In the genomic region with DNA sequence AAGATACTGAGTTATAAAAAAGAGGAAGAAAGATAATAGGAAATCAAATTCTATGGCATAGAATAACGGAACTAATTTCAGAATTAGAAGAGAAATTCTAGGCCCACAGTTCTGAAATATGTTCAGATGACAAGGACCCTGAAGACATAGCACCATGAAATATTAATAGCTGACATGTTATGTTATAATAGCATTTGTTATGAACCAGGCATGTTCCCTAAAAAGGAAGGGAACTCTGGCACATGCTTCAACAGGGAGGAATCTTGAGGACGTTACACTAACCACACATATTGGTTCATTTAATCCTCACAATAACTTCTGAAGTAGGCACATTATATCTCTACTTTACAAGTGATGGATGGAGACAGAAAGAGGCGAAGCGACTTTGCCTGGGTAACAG, we compare ENCODE assay signal across 23 cellular contexts. TPM values are rescaled to one million over a fixed set of nuclear protein-coding genes. Genes with fewer than 3 reads are reported as not detected.
DNase-seq lines count a peak whose midpoint lies in the region; ATAC-seq, FAIRE-seq and TF ChIP-seq lines count a peak whose summit lies in the region.
"Had no signal": no experiment of that assay in that cellular context is flagged by ENCODE, and none has a peak within 500 bp of the region (broad histone marks: within the 10 kb centered on the region; RNA-seq: fewer than 3 reads in every experiment).

No MANE protein-coding gene starts in this region.

- BruUV-seq in OCI-LY7 (replicated peaks; lab: Mats Ljungman, UMichigan), result no TSS peak

- H3K4me1 ChIP-seq in Karpas-422 (ENCODE audit: low read length) (peaks cover 49% of the 10 kb centered on the region), OCI-LY7 (ENCODE audit: insufficient read depth, low read length, poor library complexity, severe bottlenecking) (peaks cover 95% of the 10 kb centered on the region)
- H3K4me1 ChIP-seq: Peyer's patch had no signal

- no peak for TF ChIP-seq POLR2A in GM12891 (IDR thresholded peaks at IDR 0.05; ENCODE audit: low read depth, low read length)

- peaks cover 76% of the 10 kb centered on the region for H3K4me1 Mint-ChIP-seq in CD14-positive monocyte

- 0 out of 2 replicates have a peak overlapping the region, but pooled peaks have one; percentile 14 for H2AFZ ChIP-seq in Karpas-422 (ENCODE audit: low read length)
- peak overlapping the region; percentile 92 for H2AFZ ChIP-seq in OCI-LY7 (ENCODE audit: low read length)

- H3K27me3 Mint-ChIP-seq in CD14-positive monocyte (ENCODE audit: low read depth in 3 of 3), result no peaks in the 10 kb centered on the region
- H3K27me3 Mint-ChIP-seq: CD4-positive, alpha-beta memory T cell had no signal

- H3K27ac Mint-ChIP-seq in CD14-positive monocyte, result peak overlapping the region; percentile 30 to 82 (median 79)
- H3K27ac Mint-ChIP-seq: B cell; CD4-positive, alpha-beta memory T cell had no signal

- POLR2A ChIA-PET in OCI-LY7 (lab: Charles Lee), result interaction anchor here (0.7 to 7.2 kb wide), 13 partner anchors 9 to 208 kb away, joined by 3 to 89 read pairs (median 9); a partner anchor contains a TSS

- FAIRE-seq in GM12891 (lab: Jason Lieb, UNC), result no peak
- FAIRE-seq: A549 had no signal

- H3K79me2 ChIP-seq in Karpas-422 (ENCODE audit: low read length) (no peaks in the 10 kb centered on the region; the same call in 1 of the 2 replicates), OCI-LY7 (ENCODE audit: insufficient read depth, low read depth, low read length) (peaks cover 14% of the 10 kb centered on the region; the same call in 1 of the 2 replicates)

- H3K4me3 ChIP-seq in Karpas-422 (ENCODE audit: low read length), result peak overlapping the region; percentile 22; the same call in 1 of the 2 replicates
- no peak overlapping the region for H3K4me3 ChIP-seq in OCI-LY7 (ENCODE audit: low read depth, low read length, poor library complexity, severe bottlenecking)
- H3K4me3 ChIP-seq: A549, MG63, Peyer's patch had no signal

- no peak overlapping the region; the same call in 1 of the 2 replicates for H3K9ac ChIP-seq in Karpas-422 (ENCODE audit: low read length)

- TF ChIP-seq CTCF in CD14-positive monocyte (IDR thresholded peaks at IDR 0.05) (no peak), OCI-LY7 (conservative IDR thresholded peaks at IDR 0.05; ENCODE audit: low read length) (no peak)

- H3K9me3 Mint-ChIP-seq in CD14-positive monocyte, result peaks cover 0 to 1% (median 0%) of the 10 kb centered on the region in 7 donors
- H3K9me3 Mint-ChIP-seq: CD4-positive, alpha-beta memory T cell had no signal

- H4K20me1 ChIP-seq in Karpas-422 (ENCODE audit: insufficient read depth, low read depth, low read length), result no peaks in the 10 kb centered on the region
- no peaks in the 10 kb centered on the region for H4K20me1 ChIP-seq in OCI-LY7 (ENCODE audit: insufficient read depth, low read length)

- H3K27ac ChIP-seq in Karpas-422 (ENCODE audit: low read length) (peak overlapping the region; percentile 70), OCI-LY7 (ENCODE audit: low read depth, low read length, poor library complexity, severe bottlenecking) (peak overlapping the region; percentile 51)
- H3K27ac ChIP-seq: A549, Peyer's patch had no signal

- CTCF ChIA-PET in OCI-LY7 (lab: Charles Lee; ENCODE audit: unreplicated experiment), result interaction anchor here (0.5 to 1.5 kb wide), 2 partner anchors 22 to 212 kb away, joined by 4 read pairs; no protein-coding TSS in a partner anchor

- no peaks in the 10 kb centered on the region for H3K9me3 ChIP-seq in Karpas-422 (ENCODE audit: low read length)
- H3K9me3 ChIP-seq in OCI-LY7 (ENCODE audit: low read length), result no peaks in the 10 kb centered on the region
- H3K9me3 ChIP-seq: A549, Caco-2, MG63, Peyer's patch had no signal

- no peaks in the 10 kb centered on the region for H3K27me3 ChIP-seq in Karpas-422 (ENCODE audit: low read length)
- H3K27me3 ChIP-seq: MG63, Peyer's patch had no signal

- no peak for ATAC-seq in HG02571 (IDR thresholded peaks at IDR 0.05; ENCODE audit: unreplicated experiment)
- ATAC-seq in GM19324 (IDR thresholded peaks at IDR 0.05; ENCODE audit: low FRiP score, unreplicated experiment), result no peak
- ATAC-seq: A549, SK-N-SH treated with all-trans-retinoic acid at 6 μM for 48 hours had no signal

- H3K9me2 ChIP-seq in Karpas-422 (replicated peaks; ENCODE audit: insufficient read depth, low read length) (no peaks in the 10 kb centered on the region), OCI-LY7 (ENCODE audit: insufficient read depth, low read length) (no peaks in the 10 kb centered on the region)

- peaks cover 11 to 13% of the 10 kb centered on the region in 2 donors for H3K36me3 Mint-ChIP-seq in CD14-positive monocyte

- intact Hi-C loops in CD14-positive monocyte (cut with micrococcal nuclease) (loop anchor here in 1 of 2 donors (5.0 kb wide), 1 partner anchor 38 kb away; no protein-coding TSS in a partner anchor), OCI-LY7 (cut with micrococcal nuclease; ENCODE audit: unreplicated experiment) (no loop called here)

- H3K4me2 ChIP-seq in Karpas-422 (ENCODE audit: low read depth, low read length, poor library complexity, severe bottlenecking) (peak overlapping the region; percentile 51), OCI-LY7 (ENCODE audit: low read length) (peak overlapping the region; percentile 51)
- H3K4me2 ChIP-seq: A549 had no signal

- DNase-seq in CD14-positive monocyte (ENCODE audit: low spot score) (no peak), Karpas-422 (peak; percentile 43), OCI-LY7 (ENCODE audit: low spot score) (no peak), amniotic epithelial cell (ENCODE audit: low read depth) (peak; percentile 16), nucleus accumbens (lab: John Stamatoyannopoulos, UW) (no peak), GM12891 (ENCODE audit: insufficient read length, low spot score) (no peak)
- DNase-seq: Caco-2; CD4-positive, alpha-beta memory T cell; DMS 273 treated with DMSO at 0.1 percent for 48 hours; DND-41; H7; MG63; NCI-H1694 treated with DMSO at 0.1 percent for 48 hours; NCI-H2081 treated with DMSO at 0.1 percent for 48 hours; NCI-H2171 treated with DMSO at 0.1 percent for 48 hours; NCI-H524 treated with DMSO at 0.1 percent for 48 hours; NCI-H82; Peyer's patch had no signal

- no peak overlapping the region for H3K4me3 Mint-ChIP-seq in CD14-positive monocyte
- H3K4me3 Mint-ChIP-seq: B cell; CD4-positive, alpha-beta memory T cell had no signal

- H3K36me3 ChIP-seq in Karpas-422 (ENCODE audit: insufficient read depth, low read length) (no peaks in the 10 kb centered on the region), OCI-LY7 (ENCODE audit: insufficient read depth, low read length) (no peaks in the 10 kb centered on the region)
- H3K36me3 ChIP-seq: MG63, Peyer's patch had no signal

TF ChIP-seq in GM12891, 5 proteins besides CTCF, POLR2A, EP300 and RAD21:
- TF ChIP-seq POLR2AphosphoS5 (IDR thresholded peaks at IDR 0.05; ENCODE audit: low read depth, low read length) (no peak), TAF1 (IDR thresholded peaks at IDR 0.05; ENCODE audit: low read depth, low read length) (no peak)
TF ChIP-seq in GM12891: peak in this region for 0.

RNA-seq across cellular contexts. Expression of a gene that starts 32.7 kb away (rescaled TPM):
- polyA plus RNA-seq in CD14-positive monocyte, result 1 to 10 TPM in 1 of 2 donors, under 1 TPM in 1; 0.64 to 1.1 TPM
- total RNA-seq in Karpas-422 (2014; rRNA removed; shearing (Covaris generic); ENCODE audit: low replicate concordance), result 7.1 and 9.8 TPM in 2 replicates
- 28.7 and 29.8 TPM in 2 replicates for total RNA-seq in OCI-LY7 (2014; rRNA removed; shearing (Covaris generic))
- 59.2 and 60.6 TPM in 2 replicates for total RNA-seq in OCI-LY7 (2022)
- polyA plus RNA-seq in GM12891 (2012; ENCODE audit: low read depth, missing spikeins), result 1.6 TPM

Comparison
In these comparisons a context has a peak if more than half of its experiments do, and no peak if none do; other contexts are left out.
1. DNase-seq: peak in Karpas-422 (single experiment) and amniotic epithelial cell (single experiment); none in CD14-positive monocyte (single experiment), OCI-LY7 (single experiment), nucleus accumbens (0 of 56) and GM12891 (single experiment).